8 cellular contexts compared by ENCODE assay signal in genomic region chr10:121926669-121927360, GRCh38. TPM values are rescaled to one million over a fixed set of nuclear protein-coding genes. Genes with fewer than 3 reads are reported as not detected.
DNase-seq lines count a peak whose midpoint lies in the region; ATAC-seq, FAIRE-seq and TF ChIP-seq lines count a peak whose summit lies in the region.

No MANE protein-coding gene starts in this region.

- H3K36me3 ChIP-seq in heart left ventricle, result peaks cover 0 to 22% (median 8%) of the 10 kb centered on the region in 9 donors
- peaks cover 3% of the 10 kb centered on the region; the same call in 1 of the 2 replicates for H3K36me3 ChIP-seq in Panc1 (ENCODE audit: control insufficient read depth, insufficient read depth, low read length)
- H3K36me3 ChIP-seq in aorta (ENCODE audit: control insufficient read depth in 1 of 2, insufficient read depth in 2 of 2, low read length in 1 of 2), result no peaks in the 10 kb centered on the region

- H3K27ac ChIP-seq in heart left ventricle, result peak overlapping the region; percentile 90 to 100 (median 98)
- H3K27ac ChIP-seq in Panc1 (ENCODE audit: low read length), result peak overlapping the region; percentile 84
- H3K27ac ChIP-seq in aorta (ENCODE audit: low read depth in 1 of 2, low read length in 2 of 2), result no peak overlapping the region

- H3K27me3 ChIP-seq in heart left ventricle, result no peaks in the 10 kb centered on the region
- H3K27me3 ChIP-seq in Panc1 (ENCODE audit: control insufficient read depth, insufficient read depth, low read length), result no peaks in the 10 kb centered on the region
- H3K27me3 ChIP-seq in aorta (ENCODE audit: control insufficient read depth in 1 of 2, insufficient read depth in 2 of 2, low read length in 1 of 2), result no peaks in the 10 kb centered on the region

- 1 to 2% (median 1%) methylated on average over 20 of the region's 20 CpGs for WGBS in heart left ventricle, 4 donors
- 3 to 4% methylated on average over 20 of the region's 20 CpGs for WGBS in aorta, 2 donors

- H3K4me3 ChIP-seq in heart left ventricle (peak overlapping the region; percentile 82 to 100 (median 94)), Panc1 (ENCODE audit: low read depth in 2 of 2, low read length in 2 of 2) (peak overlapping the region; percentile 69 to 79), aorta (ENCODE audit: low read length in 2 of 2) (peak overlapping the region; percentile 80 to 90)

- TF ChIP-seq CTCF in heart left ventricle (IDR thresholded peaks at IDR 0.05) (no peak), Panc1 (IDR thresholded peaks at IDR 0.05) (no peak), D721Med (IDR thresholded peaks at IDR 0.05; ENCODE audit: insufficient read depth, missing control alignments) (no peak)

- peaks cover 0 to 44% (median 18%) of the 10 kb centered on the region in 12 donors for H3K4me1 ChIP-seq in heart left ventricle
- H3K4me1 ChIP-seq in Panc1 (ENCODE audit: control insufficient read depth, insufficient read depth, low read length), result peaks cover 16% of the 10 kb centered on the region
- no peaks in the 10 kb centered on the region for H3K4me1 ChIP-seq in aorta (ENCODE audit: control insufficient read depth in 1 of 2, insufficient read depth in 2 of 2, low read length in 2 of 2)

- intact Hi-C loops in heart left ventricle (cut with DNase I) (loop anchor here in 7 of 10 donors (5.0 to 10.0 kb wide), 5 partner anchors 45 to 185 kb away; no protein-coding TSS in a partner anchor), cardiac septum (cut with DNase I) (loop anchor here (5.0 to 10.0 kb wide), 3 partner anchors 45 to 188 kb away; no protein-coding TSS in a partner anchor), Panc1 (cut with micrococcal nuclease; ENCODE audit: unreplicated experiment) (loop anchor here (5.0 kb wide), 1 partner anchor 185 kb away; no protein-coding TSS in a partner anchor), aorta (cut with DNase I) (loop anchor here in 1 of 2 donors (5.0 kb wide), 2 partner anchors 125 to 185 kb away; no protein-coding TSS in a partner anchor)

- in situ Hi-C loops in Panc1 (cut with HindIII; ENCODE audit: low pct_unique_long_range_greater_than_20kb, low sequenced_read_pairs), result no loop called here

- H3K9me3 ChIP-seq in heart left ventricle (no peaks in the 10 kb centered on the region), Panc1 (ENCODE audit: control insufficient read depth, insufficient read depth, low read depth, low read length) (no peaks in the 10 kb centered on the region), aorta (ENCODE audit: control insufficient read depth, low read length) (no peaks in the 10 kb centered on the region)

- FAIRE-seq in D721Med (lab: Jason Lieb, UNC), result no peak

- no peak for TF ChIP-seq POLR2A in heart left ventricle (IDR thresholded peaks at IDR 0.05)

- CTCF ChIA-PET in Panc1 (lab: Charles Lee), result no interaction called here

- BruUV-seq in Panc1 (replicated peaks; lab: Mats Ljungman, UMichigan), result no TSS peak

- ATAC-seq in heart left ventricle (no peak), HG02763 (IDR thresholded peaks at IDR 0.05; ENCODE audit: unreplicated experiment) (peak; percentile 1), Panc1 (peak; percentile 24), aorta (ENCODE audit: low FRiP score) (no peak)

- POLR2A ChIA-PET in Panc1 (lab: Charles Lee), result no interaction called here

- DNase-seq in heart left ventricle (no peak), cardiac septum (ENCODE audit: low spot score) (no peak), Panc1 (ENCODE audit: low read depth, low spot score) (no peak), dermis blood vessel endothelial cell (peak; percentile 56), midbrain (lab: John Stamatoyannopoulos, UW) (peak; percentile 62), aorta (no peak), D721Med (ENCODE audit: insufficient read length, low spot score) (no peak)

RNA-seq across cellular contexts. Expression of gene ATE1, which starts 1.0 kb away (rescaled TPM):
- total RNA-seq in heart left ventricle (10 to 100 TPM; 30.3 to 50.1 (median 40.4) TPM), cardiac septum (38.1 TPM), Panc1 (2021; ENCODE audit: unreplicated experiment) (45.5 TPM), dermis blood vessel endothelial cell (48.7 and 52.7 TPM in 2 replicates), aorta (10 to 100 TPM; 26.6 to 30.0 TPM)
- polyA plus RNA-seq in heart left ventricle (10 to 100 TPM; 15.2 to 15.9 TPM), aorta (1 to 10 TPM; 8.3 to 8.9 TPM)
- polyA plus RNA-seq in Panc1 (2012; ENCODE audit: insufficient read length), result 26.6 TPM

RNA-seq across cellular contexts. Expression of gene NSMCE4A, which starts 48.2 kb away (rescaled TPM):
- 10 to 100 TPM; 19.8 to 33.6 (median 25.6) TPM for total RNA-seq in heart left ventricle
- polyA plus RNA-seq in heart left ventricle, result 10 to 100 TPM; 25.8 to 31.2 TPM
- 29.0 TPM for total RNA-seq in cardiac septum
- 72.2 TPM for total RNA-seq in Panc1 (2021; ENCODE audit: unreplicated experiment)
- 48.8 TPM for polyA plus RNA-seq in Panc1 (2012; ENCODE audit: insufficient read length)
- total RNA-seq in dermis blood vessel endothelial cell, result 54.6 and 67.9 TPM in 2 replicates
- total RNA-seq in aorta, result 10 to 100 TPM; 36.7 to 50.3 TPM
- polyA plus RNA-seq in aorta, result 10 to 100 TPM; 25.0 to 84.9 TPM

Comparison
In these comparisons a context has a peak if more than half of its experiments do, and no peak if none do; other contexts are left out.
1. ATAC-seq: peak in HG02763 (single experiment) and Panc1 (single experiment); none in heart left ventricle (0 of 4) and aorta (single experiment).
2. DNase-seq: peak in dermis blood vessel endothelial cell (single experiment) and midbrain (single experiment); none in heart left ventricle (0 of 5), cardiac septum (single experiment), Panc1 (single experiment), aorta (0 of 2) and D721Med (single experiment).
3. H3K27ac ChIP-seq: peak in heart left ventricle (12 of 12) and Panc1 (single experiment); none in aorta (0 of 2).
4. Peak in every context shown above with its lines, with median percentiles within 50 percentile points of each other: H3K4me3 ChIP-seq.